8 cellular contexts compared by ENCODE assay signal in the genomic region with DNA sequence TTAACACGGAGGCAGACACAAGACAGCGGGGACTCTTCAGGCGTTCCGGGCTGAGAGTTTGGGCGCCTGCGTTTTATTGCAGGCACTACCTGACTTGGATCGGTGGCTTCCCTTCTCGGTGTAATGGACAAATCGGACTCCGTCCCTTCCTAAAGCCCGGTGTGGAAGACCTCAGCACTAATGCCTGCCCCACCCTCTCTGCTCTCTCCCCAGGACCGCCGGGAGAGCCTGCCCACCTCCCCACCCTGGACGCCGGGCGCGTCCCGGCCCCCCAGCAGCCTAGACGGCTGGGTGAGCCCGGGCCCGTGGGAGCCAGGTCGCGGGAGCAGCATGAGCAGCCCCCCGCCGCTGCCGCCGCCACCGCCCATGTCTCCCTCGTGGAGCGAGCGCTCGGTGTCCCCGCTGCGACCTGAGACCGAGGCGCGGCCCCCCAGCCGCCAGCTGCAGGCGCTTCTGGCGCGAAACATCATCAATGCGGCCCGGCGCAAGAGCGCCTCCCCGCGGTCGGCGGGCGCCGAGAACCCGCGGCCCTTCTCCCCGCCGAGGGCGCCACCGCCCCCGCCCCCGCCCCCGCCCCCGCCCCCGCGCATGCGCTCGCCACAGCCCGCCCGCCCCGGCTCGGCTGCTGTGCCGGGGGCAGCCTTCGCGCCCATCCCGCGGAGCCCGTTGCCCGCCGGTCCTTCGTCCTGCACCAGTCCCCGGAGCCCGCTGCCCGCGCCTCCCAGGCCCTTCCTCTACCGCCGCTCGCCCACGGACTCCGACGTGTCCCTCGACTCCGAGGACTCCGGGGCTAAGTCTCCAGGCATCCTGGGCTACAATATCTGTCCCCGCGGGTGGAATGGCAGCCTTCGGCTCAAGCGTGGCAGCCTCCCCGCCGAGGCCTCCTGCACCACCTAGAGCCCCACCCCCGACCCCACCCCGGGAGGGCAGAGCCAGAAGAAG. TPM values are rescaled to one million over a fixed set of nuclear protein-coding genes. Genes with fewer than 3 reads are reported as not detected.
A peak's percentile ranks its signal among the peaks of the same experiment; 100 is the strongest.
DNase-seq lines count a peak whose midpoint lies in the region; ATAC-seq lines count a peak whose summit lies in the region.

No MANE protein-coding gene starts in this region.

- H3K4me3 Mint-ChIP-seq in natural killer cell treated with Interleukin-12 subunit alpha and Interleukin-12 subunit beta and Interleukin-15 and Interleukin-18, amount 100 ng/mL, for 72 hours, result peak overlapping the region; percentile 78
- H3K4me3 Mint-ChIP-seq in stimulated activated naive CD8-positive, alpha-beta T cell treated with anti-CD3 and anti-CD28 coated beads, Interleukin-15, Interleukin-2, amounts not matched to agents 100 ng/mL and 50 ng/mL, for 24 hours, result peak overlapping the region; percentile 64

- no peaks in the 10 kb centered on the region for H3K36me3 Mint-ChIP-seq in natural killer cell treated with Interleukin-12 subunit alpha and Interleukin-12 subunit beta and Interleukin-15 and Interleukin-18, amount 100 ng/mL, for 72 hours
- no peaks in the 10 kb centered on the region for H3K36me3 Mint-ChIP-seq in stimulated activated naive CD8-positive, alpha-beta T cell treated with anti-CD3 and anti-CD28 coated beads, Interleukin-15, Interleukin-2, amounts not matched to agents 100 ng/mL and 50 ng/mL, for 24 hours (ENCODE audit: low read depth)

- peak overlapping the region; percentile 42 to 82 (median 77); a peak in 21 of 22 replicates for H3K9ac ChIP-seq in BLaER1 treated with 17β-estradiol and CSF1 and Interleukin-3, amounts not matched to agents 10 nM and 100 nM

- peaks cover 8 to 9% of the 10 kb centered on the region in 2 donors for H3K4me1 Mint-ChIP-seq in natural killer cell treated with Interleukin-12 subunit alpha and Interleukin-12 subunit beta and Interleukin-15 and Interleukin-18, amount 100 ng/mL, for 72 hours (ENCODE audit: low read depth in 2 of 2)
- H3K4me1 Mint-ChIP-seq in stimulated activated naive CD8-positive, alpha-beta T cell treated with anti-CD3 and anti-CD28 coated beads, Interleukin-15, Interleukin-2, amounts not matched to agents 100 ng/mL and 50 ng/mL, for 24 hours (ENCODE audit: low read depth), result peaks cover 8% of the 10 kb centered on the region

- no peaks in the 10 kb centered on the region for H3K9me3 ChIP-seq in BLaER1 treated with 17β-estradiol and CSF1 and Interleukin-3, amounts not matched to agents 10 nM and 100 nM (replicated peaks in 1 of 11)

- peak; percentile 76 for ATAC-seq in HG03520 (IDR thresholded peaks at IDR 0.05; ENCODE audit: unreplicated experiment)
- ATAC-seq in natural killer cell treated with Interleukin-12 subunit alpha and Interleukin-12 subunit beta and Interleukin-15 and Interleukin-18, amount 100 ng/mL, for 72 hours, result peak; percentile 85 to 86

- H4K20me1 ChIP-seq in BLaER1 treated with 17β-estradiol and CSF1 and Interleukin-3, amounts not matched to agents 10 nM and 100 nM, result peaks cover 0 to 2% (median 0%) of the 10 kb centered on the region in 11 experiments; a peak in 2 of 22 replicates

- H3K4me3 ChIP-seq in BLaER1 treated with 17β-estradiol and CSF1 and Interleukin-3, amounts not matched to agents 10 nM and 100 nM, result peak overlapping the region; percentile 53 to 79 (median 66)

- H3K9me3 Mint-ChIP-seq in natural killer cell treated with Interleukin-12 subunit alpha and Interleukin-12 subunit beta and Interleukin-15 and Interleukin-18, amount 100 ng/mL, for 72 hours, result no peaks in the 10 kb centered on the region
- H3K9me3 Mint-ChIP-seq in stimulated activated naive CD8-positive, alpha-beta T cell treated with anti-CD3 and anti-CD28 coated beads, Interleukin-15, Interleukin-2, amounts not matched to agents 100 ng/mL and 50 ng/mL, for 24 hours, result no peaks in the 10 kb centered on the region

- DNase-seq in GM19238 (ENCODE audit: insufficient read length, low spot score) (peak; percentile 93), NOMO-1 treated with dmso at 0.1 percent for 144 hours (lab: John Stamatoyannopoulos, UW; ENCODE audit: unreplicated experiment) (peak; percentile 43), activated T-cell treated with anti-CD3 and anti-CD28 coated beads for 24 hours (ENCODE audit: low read depth) (peak; percentile 59), fibroblast of gingiva (ENCODE audit: low read depth) (peak; percentile 35)
- peak; percentile 76 for DNase-seq in natural killer cell treated with Interleukin-12 subunit alpha and Interleukin-12 subunit beta and Interleukin-15 and Interleukin-18, amount 100 ng/mL, for 72 hours (ENCODE audit: low spot score)

- peaks cover under 1 to 2% of the 10 kb centered on the region in 2 donors for H3K27me3 Mint-ChIP-seq in natural killer cell treated with Interleukin-12 subunit alpha and Interleukin-12 subunit beta and Interleukin-15 and Interleukin-18, amount 100 ng/mL, for 72 hours
- peaks cover 4% of the 10 kb centered on the region for H3K27me3 Mint-ChIP-seq in stimulated activated naive CD8-positive, alpha-beta T cell treated with anti-CD3 and anti-CD28 coated beads, Interleukin-15, Interleukin-2, amounts not matched to agents 100 ng/mL and 50 ng/mL, for 24 hours

- peak overlapping the region in 1 of 2 donors; percentile 57 for H3K27ac Mint-ChIP-seq in natural killer cell treated with Interleukin-12 subunit alpha and Interleukin-12 subunit beta and Interleukin-15 and Interleukin-18, amount 100 ng/mL, for 72 hours
- no peak overlapping the region for H3K27ac Mint-ChIP-seq in stimulated activated naive CD8-positive, alpha-beta T cell treated with anti-CD3 and anti-CD28 coated beads, Interleukin-15, Interleukin-2, amounts not matched to agents 100 ng/mL and 50 ng/mL, for 24 hours

- peak overlapping the region in 8 of 11 experiments; percentile 55 to 72 (median 66); a peak in 14 of 22 replicates for H3K27ac ChIP-seq in BLaER1 treated with 17β-estradiol and CSF1 and Interleukin-3, amounts not matched to agents 10 nM and 100 nM

- H3K4me1 ChIP-seq in BLaER1 treated with 17β-estradiol and CSF1 and Interleukin-3, amounts not matched to agents 10 nM and 100 nM, result peaks cover 0 to 46% (median 31%) of the 10 kb centered on the region in 10 experiments; a peak in 16 of 20 replicates

- H3K36me3 ChIP-seq in BLaER1 treated with 17β-estradiol and CSF1 and Interleukin-3, amounts not matched to agents 10 nM and 100 nM, result 0 out of 22 replicates have a peak, but pooled peaks cover 0 to 3% (median 0%) of the 10 kb centered on the region in 11 experiments

- peak overlapping the region; percentile 83 to 99 (median 95) for H3K4me2 ChIP-seq in BLaER1 treated with 17β-estradiol and CSF1 and Interleukin-3, amounts not matched to agents 10 nM and 100 nM

- peaks cover 0 to 12% (median 0%) of the 10 kb centered on the region in 11 experiments; a peak in 3 of 22 replicates for H3K27me3 ChIP-seq in BLaER1 treated with 17β-estradiol and CSF1 and Interleukin-3, amounts not matched to agents 10 nM and 100 nM

RNA-seq across cellular contexts. Expression of gene MYOZ3, which starts 4.6 kb away (rescaled TPM):
- not detected for total RNA-seq in natural killer cell treated with Interleukin-12 subunit alpha and Interleukin-12 subunit beta and Interleukin-15 and Interleukin-18, amount 100 ng/mL, for 72 hours

RNA-seq across cellular contexts. Expression of gene SYNPO, which starts 16.0 kb away (rescaled TPM):
- total RNA-seq in natural killer cell treated with Interleukin-12 subunit alpha and Interleukin-12 subunit beta and Interleukin-15 and Interleukin-18, amount 100 ng/mL, for 72 hours, result 1 to 10 TPM; 1.0 to 9.3 TPM

RNA-seq across cellular contexts. Expression of gene RBM22, which starts 44.4 kb away (rescaled TPM):
- 10 to 100 TPM; 72.5 to 80.0 TPM for total RNA-seq in natural killer cell treated with Interleukin-12 subunit alpha and Interleukin-12 subunit beta and Interleukin-15 and Interleukin-18, amount 100 ng/mL, for 72 hours

Comparison
In these comparisons a context has a peak if more than half of its experiments do, and no peak if none do; other contexts are left out.
1. Peak in every context shown above with its lines: DNase-seq, ATAC-seq, H3K4me3 ChIP-seq and H3K27ac ChIP-seq.
2. DNase-seq: peak in every context shown above with its lines; median percentile 93 in GM19238; 76 in natural killer cell treated with Interleukin-12 subunit alpha and Interleukin-12 subunit beta and Interleukin-15 and Interleukin-18, amount 100 ng/mL, for 72 hours; 59 in activated T-cell treated with anti-CD3 and anti-CD28 coated beads for 24 hours; 43 in NOMO-1 treated with dmso at 0.1 percent for 144 hours; 35 in fibroblast of gingiva.